Comparison of ENCODE assay signal across 34 cellular contexts in genomic region chr3:3707858-3708768, GRCh38.
DNase-seq lines count a peak whose midpoint lies in the region; ATAC-seq and TF ChIP-seq lines count a peak whose summit lies in the region.
"Had no signal": no experiment of that assay in that cellular context is flagged by ENCODE, and none has a peak within 500 bp of the region (broad histone marks: within the 10 kb centered on the region; RNA-seq: fewer than 3 reads in every experiment).

No MANE protein-coding gene starts in this region.

- no peaks in the 10 kb centered on the region for H4K20me1 ChIP-seq in PC-9 (ENCODE audit: insufficient read depth)

- H3K4me3 ChIP-seq in PC-9 = no peak overlapping the region
- no peak overlapping the region for H3K4me3 ChIP-seq in spleen
- no peak overlapping the region for H3K4me3 ChIP-seq in adrenal gland
- H3K4me3 ChIP-seq: A549, mucosa of descending colon, upper lobe of right lung had no signal

- H3K9me2 ChIP-seq in PC-9 (ENCODE audit: insufficient read depth) = no peaks in the 10 kb centered on the region

- CTCF ChIA-PET in PC-9 (lab: Charles Lee) = no interaction called here

- intact Hi-C loops in PC-9 (cut with micrococcal nuclease; ENCODE audit: unreplicated experiment) (no loop called here), spleen (cut with DNase I; ENCODE audit: low total_unique reads) (no loop called here), adrenal gland (cut with DNase I) (no loop called here)

- H3K27ac Mint-ChIP-seq in mesothelial cell of epicardium = peak overlapping the region; percentile 91
- H3K27ac Mint-ChIP-seq: activated CD4-positive, alpha-beta T cell treated with anti-CD3 and anti-CD28 coated beads, Interleukin-2, amount 10 ng/mL, durations not matched to agents 24 days and 14 days; B cell; CD8-positive, alpha-beta memory T cell; dendritic cell treated with granulocyte-macrophage colony-stimulating factor and Interleukin-4, amounts not matched to agents 40 ng/mL and 50 ng/mL, for 4 days; immature natural killer cell had no signal

- peaks cover 2% of the 10 kb centered on the region for H3K36me3 Mint-ChIP-seq in mesothelial cell of epicardium
- H3K36me3 Mint-ChIP-seq: CD8-positive, alpha-beta memory T cell; immature natural killer cell had no signal

- WGBS in spleen, 5 donors = 81 to 88% (median 83%) methylated on average over 6 of the region's 6 CpGs
- 73 to 81% (median 80%) methylated on average over 6 of the region's 6 CpGs for WGBS in adrenal gland, 4 donors

- H3K4me1 ChIP-seq in PC-9 (replicated peaks; ENCODE audit: insufficient read depth) = no peaks in the 10 kb centered on the region
- no peaks in the 10 kb centered on the region for H3K4me1 ChIP-seq in foreskin keratinocyte
- H3K4me1 ChIP-seq in spleen = no peaks in the 10 kb centered on the region
- H3K4me1 ChIP-seq in adrenal gland (replicated peaks in 1 of 2) = no peaks in the 10 kb centered on the region
- H3K4me1 ChIP-seq: A549, upper lobe of right lung had no signal

- no TSS peak for BruUV-seq in PC-9 (replicated peaks; lab: Mats Ljungman, UMichigan)

- peaks cover 7% of the 10 kb centered on the region for H3K9me3 Mint-ChIP-seq in mesothelial cell of epicardium
- H3K9me3 Mint-ChIP-seq: activated CD4-positive, alpha-beta T cell treated with anti-CD3 and anti-CD28 coated beads, Interleukin-2, amount 10 ng/mL, durations not matched to agents 24 days and 14 days; immature natural killer cell had no signal

- DNase-seq in ELF-1 (ENCODE audit: low read depth, low spot score) (peak; percentile 60), PC-9 (peak; percentile 7 to 48), foreskin keratinocyte (peak; percentile 28 to 71), mesothelial cell of epicardium (ENCODE audit: low spot score in 2 of 2, unreplicated experiment in 2 of 2) (no peak), DMS53 (lab: John Stamatoyannopoulos, UW) (no peak), spleen (no peak), adrenal gland (no peak)
- DNase-seq: activated CD4-positive, alpha-beta T cell treated with anti-CD3 and anti-CD28 coated beads, Interleukin-2, amount 10 ng/mL, durations not matched to agents 24 days and 14 days; activated naive CD4-positive, alpha-beta T cell treated with Interleukin-2 at 50 U/mL for 16 hours; activated T-cell treated with anti-CD3 and anti-CD28 coated beads, Interleukin-2, amount 50 U/mL, for 48 hours; CD8-positive, alpha-beta memory T cell; central memory CD4-positive, alpha-beta T cell; GDM1; HCEC 1CT; immature natural killer cell; IMR-90; left ventricle myocardium superior; mucosa of descending colon; NCI-H1092; NCI-H187 treated with DMSO at 0.1 percent for 48 hours; NCI-H345; NCI-H82; nephron progenitor cell; OCI-M1; posterior cingulate gyrus; stimulated activated CD4-positive, alpha-beta T cell treated with anti-CD3 and anti-CD28 coated beads, Interleukin-15, amount 100 ng/mL, for 24 hours; upper lobe of right lung had no signal

- H3F3A ChIP-seq in PC-9 (ENCODE audit: insufficient read depth, low read depth) = no peaks in the 10 kb centered on the region

- no peak overlapping the region for H3K4me2 ChIP-seq in PC-9
- H3K4me2 ChIP-seq: A549 had no signal

- H3K27me3 ChIP-seq in PC-9 (ENCODE audit: insufficient read depth, low read depth) = no peaks in the 10 kb centered on the region
- no peaks in the 10 kb centered on the region for H3K27me3 ChIP-seq in foreskin keratinocyte
- no peaks in the 10 kb centered on the region for H3K27me3 ChIP-seq in spleen (replicated peaks in 1 of 7)
- H3K27me3 ChIP-seq in adrenal gland = no peaks in the 10 kb centered on the region
- H3K27me3 ChIP-seq: upper lobe of right lung had no signal

- peaks cover 29% of the 10 kb centered on the region for H3K4me1 Mint-ChIP-seq in mesothelial cell of epicardium
- H3K4me1 Mint-ChIP-seq: activated CD4-positive, alpha-beta T cell treated with anti-CD3 and anti-CD28 coated beads, Interleukin-2, amount 10 ng/mL, durations not matched to agents 24 days and 14 days; B cell; CD8-positive, alpha-beta memory T cell; immature natural killer cell had no signal

- no peak overlapping the region for H3K27ac ChIP-seq in PC-9
- H3K27ac ChIP-seq in foreskin keratinocyte = no peak overlapping the region
- H3K27ac ChIP-seq in spleen = no peak overlapping the region
- H3K27ac ChIP-seq in adrenal gland = no peak overlapping the region
- H3K27ac ChIP-seq: A549, upper lobe of right lung, VCaP had no signal

- ATAC-seq in foreskin keratinocyte (peak; percentile 72), GM21528 (IDR thresholded peaks at IDR 0.05; ENCODE audit: low FRiP score, unreplicated experiment) (no peak)
- ATAC-seq: A549, left ventricle myocardium superior, mucosa of descending colon, Right ventricle myocardium inferior, sciatic nerve, upper lobe of right lung had no signal

- TF ChIP-seq CTCF in PC-9 (conservative IDR thresholded peaks at IDR 0.05) = no peak
- TF ChIP-seq CTCF in foreskin keratinocyte (conservative IDR thresholded peaks at IDR 0.05) = no peak
- no peak for TF ChIP-seq CTCF in mesothelial cell of epicardium (IDR thresholded peaks at IDR 0.05; ENCODE audit: unreplicated experiment)
- no peak for TF ChIP-seq CTCF in spleen (IDR thresholded peaks at IDR 0.05 in 8 of 11, conservative IDR thresholded peaks at IDR 0.05 in 3 of 11)
- no peak for TF ChIP-seq CTCF in adrenal gland (IDR thresholded peaks at IDR 0.05)

- no peak overlapping the region for H3K4me3 Mint-ChIP-seq in mesothelial cell of epicardium
- H3K4me3 Mint-ChIP-seq: activated CD4-positive, alpha-beta T cell treated with anti-CD3 and anti-CD28 coated beads, Interleukin-2, amount 10 ng/mL, durations not matched to agents 24 days and 14 days; B cell; CD8-positive, alpha-beta memory T cell; dendritic cell treated with granulocyte-macrophage colony-stimulating factor and Interleukin-4, amounts not matched to agents 40 ng/mL and 50 ng/mL, for 4 days; immature natural killer cell; nephron progenitor cell had no signal

- H3K27me3 Mint-ChIP-seq in mesothelial cell of epicardium (ENCODE audit: low read depth) = no peaks in the 10 kb centered on the region
- H3K27me3 Mint-ChIP-seq: activated CD4-positive, alpha-beta T cell treated with anti-CD3 and anti-CD28 coated beads, Interleukin-2, amount 10 ng/mL, durations not matched to agents 24 days and 14 days; B cell; CD8-positive, alpha-beta memory T cell; dendritic cell treated with granulocyte-macrophage colony-stimulating factor and Interleukin-4, amounts not matched to agents 40 ng/mL and 50 ng/mL, for 4 days had no signal

- TF ChIP-seq POLR2A in spleen (IDR thresholded peaks at IDR 0.05) (no peak), adrenal gland (IDR thresholded peaks at IDR 0.05) (no peak)

- no peaks in the 10 kb centered on the region for H3K79me2 ChIP-seq in PC-9 (ENCODE audit: low read depth)

- no peak overlapping the region for H2AFZ ChIP-seq in PC-9

- POLR2A ChIA-PET in PC-9 (lab: Charles Lee; ENCODE audit: unreplicated experiment) = interaction anchor here (0.6 kb wide), 1 partner anchor 38 kb away, joined by 3 read pairs; no protein-coding TSS in a partner anchor

- H3K36me3 ChIP-seq in PC-9 (ENCODE audit: low read depth) = no peaks in the 10 kb centered on the region
- no peaks in the 10 kb centered on the region for H3K36me3 ChIP-seq in spleen
- no peaks in the 10 kb centered on the region for H3K36me3 ChIP-seq in adrenal gland (replicated peaks in 1 of 2)
- H3K36me3 ChIP-seq: upper lobe of right lung had no signal

- H3K9me3 ChIP-seq in PC-9 (ENCODE audit: insufficient read depth, low read depth) (no peaks in the 10 kb centered on the region), spleen (peaks cover 0 to 6% (median 0%) of the 10 kb centered on the region in 8 donors), adrenal gland (replicated peaks in 1 of 3) (no peaks in the 10 kb centered on the region)
- H3K9me3 ChIP-seq: A549, mucosa of descending colon, upper lobe of right lung had no signal

Comparison
In these comparisons a context has a peak if more than half of its experiments do, and no peak if none do; other contexts are left out.
1. DNase-seq: peak in ELF-1 (single experiment), PC-9 (2 of 2) and foreskin keratinocyte (2 of 2); none in mesothelial cell of epicardium (0 of 2), DMS53 (single experiment), spleen (single experiment) and adrenal gland (0 of 7).